25 cellular contexts compared by ENCODE assay signal in genomic region chr13:35768126-35768525, GRCh38.
DNase-seq lines count a peak whose midpoint lies in the region; ATAC-seq and TF ChIP-seq lines count a peak whose summit lies in the region.
"Had no signal": no experiment of that assay in that cellular context is flagged by ENCODE, and none has a peak within 500 bp of the region (broad histone marks: within the 10 kb centered on the region; RNA-seq: fewer than 3 reads in every experiment).

No MANE protein-coding gene starts in this region.

- H3K4me1 Mint-ChIP-seq in CD8-positive, alpha-beta T cell (ENCODE audit: low read depth) = no peaks in the 10 kb centered on the region
- H3K4me1 Mint-ChIP-seq: activated naive CD8-positive, alpha-beta T cell treated with anti-CD3 and anti-CD28 coated beads, Interleukin-2, amount 50 U/mL, for 24 hours; central memory CD8-positive, alpha-beta T cell; IgD-negative memory B cell had no signal

- no peaks in the 10 kb centered on the region for H3K9me3 ChIP-seq in CD8-positive, alpha-beta T cell (ENCODE audit: low read length)
- H3K9me3 ChIP-seq: Peyer's patch, thyroid gland had no signal

- ATAC-seq in CD8-positive, alpha-beta T cell = no peak
- ATAC-seq: activated naive CD8-positive, alpha-beta T cell treated with anti-CD3 and anti-CD28 coated beads, Interleukin-2, amount 50 U/mL, for 24 hours; esophagus mucosa; SK-N-SH treated with all-trans-retinoic acid at 6 μM for 48 hours had no signal

- peaks cover 2% of the 10 kb centered on the region for H3K9me3 Mint-ChIP-seq in CD8-positive, alpha-beta T cell
- H3K9me3 Mint-ChIP-seq: activated naive CD8-positive, alpha-beta T cell treated with anti-CD3 and anti-CD28 coated beads, Interleukin-2, amount 50 U/mL, for 24 hours; central memory CD8-positive, alpha-beta T cell had no signal

- TF ChIP-seq CTCF in CD8-positive, alpha-beta T cell (IDR thresholded peaks at IDR 0.05) = no peak

- POLR2A ChIA-PET in CD8-positive, alpha-beta T cell (lab: Charles Lee) = no interaction called here

- no peaks in the 10 kb centered on the region for H3K36me3 Mint-ChIP-seq in CD8-positive, alpha-beta T cell
- H3K36me3 Mint-ChIP-seq: IgD-negative memory B cell had no signal

- H3K4me3 Mint-ChIP-seq in CD8-positive, alpha-beta T cell = no peak overlapping the region
- H3K4me3 Mint-ChIP-seq: activated naive CD8-positive, alpha-beta T cell treated with anti-CD3 and anti-CD28 coated beads, Interleukin-2, amount 50 U/mL, for 24 hours; central memory CD8-positive, alpha-beta T cell; IgD-negative memory B cell had no signal

- H3K4me1 ChIP-seq in CD8-positive, alpha-beta T cell (ENCODE audit: insufficient read depth, low read length) = no peaks in the 10 kb centered on the region
- H3K4me1 ChIP-seq: Peyer's patch had no signal

- no peak overlapping the region for H3K27ac ChIP-seq in CD8-positive, alpha-beta T cell (ENCODE audit: low read depth, low read length)
- H3K27ac ChIP-seq: C4-2B, Peyer's patch, thyroid gland had no signal

- no peaks in the 10 kb centered on the region for H3K27me3 ChIP-seq in CD8-positive, alpha-beta T cell (ENCODE audit: insufficient read depth, low read length)
- H3K27me3 ChIP-seq: Peyer's patch, thyroid gland had no signal

- intact Hi-C loops in CD8-positive, alpha-beta T cell (cut with DNase I, micrococcal nuclease) = no loop called here

- no peak overlapping the region for H3K27ac Mint-ChIP-seq in CD8-positive, alpha-beta T cell
- H3K27ac Mint-ChIP-seq: activated naive CD8-positive, alpha-beta T cell treated with anti-CD3 and anti-CD28 coated beads, Interleukin-2, amount 50 U/mL, for 24 hours; IgD-negative memory B cell had no signal

- no peak overlapping the region for H3K4me3 ChIP-seq in CD8-positive, alpha-beta T cell (ENCODE audit: low read depth, low read length)
- H3K4me3 ChIP-seq: Peyer's patch, thyroid gland had no signal

- H3K36me3 ChIP-seq in CD8-positive, alpha-beta T cell (ENCODE audit: insufficient read depth, low read length) = no peaks in the 10 kb centered on the region
- H3K36me3 ChIP-seq: Peyer's patch, thyroid gland had no signal

- CTCF ChIA-PET in CD8-positive, alpha-beta T cell (lab: Charles Lee) = no interaction called here

- DNase-seq in DMS 273 (lab: John Stamatoyannopoulos, UW; ENCODE audit: unreplicated experiment) (peak; percentile 89), NCI-H1105 (lab: John Stamatoyannopoulos, UW) (peak; percentile 78), NCI-H446 treated with DMSO at 0.1 percent for 48 hours (lab: John Stamatoyannopoulos, UW) (peak; percentile 93), cerebellar cortex (ENCODE audit: low spot score) (peak; percentile 58), COLO829 (ENCODE audit: low spot score) (no peak), OCI-M1 (lab: John Stamatoyannopoulos, UW) (no peak)
- DNase-seq in CD8-positive, alpha-beta T cell = no peak
- no peak for DNase-seq in central memory CD4-positive, alpha-beta T cell
- DNase-seq: ACHN; activated CD4-positive, CD25-positive, alpha-beta regulatory T cell treated with anti-CD3 and anti-CD28 coated beads, Interleukin-2, amount 50 U/mL, for 72 hours; activated CD8-positive, alpha-beta memory T cell treated with anti-CD3 and anti-CD28 coated beads for 24 hours; activated naive CD8-positive, alpha-beta T cell treated with anti-CD3 and anti-CD28 coated beads, Interleukin-2, amount 50 U/mL, for 24 hours; effector CD4-positive, alpha-beta T cell; GOT3; NCI-H510A treated with DMSO at 0.1 percent for 48 hours; nucleus accumbens; Peyer's patch; stimulated activated naive CD4-positive, alpha-beta T cell; T1000; thyroid gland had no signal

- peaks cover 3% of the 10 kb centered on the region for H3K27me3 Mint-ChIP-seq in CD8-positive, alpha-beta T cell (ENCODE audit: low read depth)
- H3K27me3 Mint-ChIP-seq: activated naive CD8-positive, alpha-beta T cell treated with anti-CD3 and anti-CD28 coated beads, Interleukin-2, amount 50 U/mL, for 24 hours; central memory CD8-positive, alpha-beta T cell had no signal

Comparison
In these comparisons a context has a peak if more than half of its experiments do, and no peak if none do; other contexts are left out.
1. DNase-seq: peak in DMS 273 (single experiment), NCI-H1105 (single experiment), NCI-H446 treated with DMSO at 0.1 percent for 48 hours (single experiment) and cerebellar cortex (single experiment); none in COLO829 (single experiment), CD8-positive, alpha-beta T cell (0 of 7), OCI-M1 (single experiment) and central memory CD4-positive, alpha-beta T cell (single experiment).